In genomic region chr12:94781835-94782234, GRCh38 we compare ENCODE assay signal across 23 cellular contexts.
DNase-seq lines count a peak whose midpoint lies in the region; ATAC-seq, FAIRE-seq and TF ChIP-seq lines count a peak whose summit lies in the region.
"Had no signal": no experiment of that assay in that cellular context is flagged by ENCODE, and none has a peak within 500 bp of the region (broad histone marks: within the 10 kb centered on the region; RNA-seq: fewer than 3 reads in every experiment).

No MANE protein-coding gene starts in this region.

- H3K4me2 ChIP-seq in A549 (no peak overlapping the region), GM12878 (ENCODE audit: control insufficient read depth, insufficient read depth) (no peak overlapping the region), osteoblast (ENCODE audit: insufficient read depth, low read length) (no peak overlapping the region)
- H3K4me2 ChIP-seq: BLaER1 treated with 17β-estradiol and CSF1 and Interleukin-3, amounts not matched to agents 10 nM and 100 nM had no signal

- TF ChIP-seq EP300 in A549 (IDR thresholded peaks at IDR 0.05) (no peak), GM12878 (IDR thresholded peaks at IDR 0.05; ENCODE audit: borderline replicate concordance in 1 of 2, control insufficient read depth in 1 of 2, low read depth in 2 of 2, low read length in 2 of 2) (no peak)

- CTCF ChIA-PET in A549 (lab: Yijun Ruan, JAX) (no interaction called here), HEK293 (lab: Yijun Ruan, JAX) (no interaction called here), GM12878 (lab: Yijun Ruan, JAX) (interaction anchor here (0.8 to 1.7 kb wide), 2 partner anchors 8 to 94 kb away, joined by 3 to 4 read pairs; no protein-coding TSS in a partner anchor)

- intact Hi-C loops in GM12878 (cut with micrococcal nuclease; ENCODE audit: unreplicated experiment), result no loop called here
- intact Hi-C loops in activated T-helper 2 cell treated with anti-CD3 and anti-CD28 coated beads, Interferon-gamma antibody, Interleukin-2, Interleukin-4, amounts not matched to agents 10 μg/mL and 5 μg/mL and 100 μg/mL, durations not matched to agents 14 hours and 24 hours and 36 hours (cut with micrococcal nuclease), result no loop called here
- intact Hi-C loops in adrenal gland (cut with DNase I), result no loop called here

- H3K36me3 Mint-ChIP-seq in activated T-helper 2 cell treated with anti-CD3 and anti-CD28 coated beads, Interferon-gamma antibody, Interleukin-2, Interleukin-4, amounts not matched to agents 10 μg/mL and 5 μg/mL and 100 μg/mL, durations not matched to agents 14 hours and 24 hours and 36 hours (ENCODE audit: low read depth), result no peaks in the 10 kb centered on the region
- H3K36me3 Mint-ChIP-seq: CD8-positive, alpha-beta T cell had no signal

- peaks cover 15% of the 10 kb centered on the region for H3K27me3 Mint-ChIP-seq in activated T-helper 2 cell treated with anti-CD3 and anti-CD28 coated beads, Interferon-gamma antibody, Interleukin-2, Interleukin-4, amounts not matched to agents 10 μg/mL and 5 μg/mL and 100 μg/mL, durations not matched to agents 14 hours and 24 hours and 36 hours (ENCODE audit: low read depth)
- H3K27me3 Mint-ChIP-seq: B cell had no signal

- H3K27me3 ChIP-seq in GM12878 (replicated peaks in 1 of 2; ENCODE audit: control insufficient read depth in 2 of 2, insufficient read depth in 2 of 2, low read length in 1 of 2), result no peaks in the 10 kb centered on the region
- peaks cover 25% of the 10 kb centered on the region for H3K27me3 ChIP-seq in osteoblast (ENCODE audit: insufficient read depth, low read length)
- no peaks in the 10 kb centered on the region for H3K27me3 ChIP-seq in adrenal gland
- H3K27me3 ChIP-seq: BLaER1 treated with 17β-estradiol and CSF1 and Interleukin-3, amounts not matched to agents 10 nM and 100 nM had no signal

- no peak for TF ChIP-seq POLR2A in A549 (IDR thresholded peaks at IDR 0.05; ENCODE audit: low read length)
- no peak for TF ChIP-seq POLR2A in GM12891 (IDR thresholded peaks at IDR 0.05; ENCODE audit: low read depth, low read length)
- no peak for TF ChIP-seq POLR2A in GM12878 (IDR thresholded peaks at IDR 0.05; ENCODE audit: low read depth, low read length)
- no peak for TF ChIP-seq POLR2A in GM18505 (IDR thresholded peaks at IDR 0.05; ENCODE audit: borderline replicate concordance, extremely low read depth, insufficient read depth, insufficient read length)
- no peak for TF ChIP-seq POLR2A in adrenal gland (IDR thresholded peaks at IDR 0.05)

- H3K4me1 ChIP-seq in A549, result peaks cover 9% of the 10 kb centered on the region
- H3K4me1 ChIP-seq in HEK293 (ENCODE audit: control insufficient read depth, insufficient read depth, low read length), result peaks cover 8% of the 10 kb centered on the region
- peaks cover 7% of the 10 kb centered on the region; the same call in 1 of the 2 replicates for H3K4me1 ChIP-seq in GM12878 (ENCODE audit: control insufficient read depth, insufficient read depth, low read length)
- peaks cover 17% of the 10 kb centered on the region for H3K4me1 ChIP-seq in osteoblast (ENCODE audit: insufficient read depth, low read length)
- H3K4me1 ChIP-seq in adrenal gland (replicated peaks in 1 of 2), result no peaks in the 10 kb centered on the region

- in situ Hi-C loops in GM12878 (cut with MboI), result no loop called here

- no peak overlapping the region for H3K4me3 Mint-ChIP-seq in activated T-helper 2 cell treated with anti-CD3 and anti-CD28 coated beads, Interferon-gamma antibody, Interleukin-2, Interleukin-4, amounts not matched to agents 10 μg/mL and 5 μg/mL and 100 μg/mL, durations not matched to agents 14 hours and 24 hours and 36 hours (ENCODE audit: low read depth)
- H3K4me3 Mint-ChIP-seq: B cell; CD4-positive, alpha-beta T cell; CD8-positive, alpha-beta T cell had no signal

- H3K4me1 Mint-ChIP-seq in activated T-helper 2 cell treated with anti-CD3 and anti-CD28 coated beads, Interferon-gamma antibody, Interleukin-2, Interleukin-4, amounts not matched to agents 10 μg/mL and 5 μg/mL and 100 μg/mL, durations not matched to agents 14 hours and 24 hours and 36 hours (ENCODE audit: low read depth), result no peaks in the 10 kb centered on the region

- no peaks in the 10 kb centered on the region for H3K9me3 Mint-ChIP-seq in activated T-helper 2 cell treated with anti-CD3 and anti-CD28 coated beads, Interferon-gamma antibody, Interleukin-2, Interleukin-4, amounts not matched to agents 10 μg/mL and 5 μg/mL and 100 μg/mL, durations not matched to agents 14 hours and 24 hours and 36 hours

- no peak overlapping the region for H3K9ac ChIP-seq in GM12878 (ENCODE audit: control insufficient read depth, insufficient read depth, low read length)
- H3K9ac ChIP-seq: BLaER1 treated with 17β-estradiol and CSF1 and Interleukin-3, amounts not matched to agents 10 nM and 100 nM had no signal

- H3K36me3 ChIP-seq in HEK293 (ENCODE audit: control insufficient read depth in 2 of 2, insufficient read depth in 1 of 2, low read length in 2 of 2) (no peaks in the 10 kb centered on the region), GM12878 (ENCODE audit: control insufficient read depth in 2 of 2, insufficient read depth in 2 of 2, low read length in 1 of 2) (peaks cover 0 to 10% of the 10 kb centered on the region in 2 experiments; a peak in 1 of 4 replicates), osteoblast (ENCODE audit: insufficient read depth, low read length) (no peaks in the 10 kb centered on the region), adrenal gland (replicated peaks in 1 of 2) (no peaks in the 10 kb centered on the region)
- H3K36me3 ChIP-seq: BLaER1 treated with 17β-estradiol and CSF1 and Interleukin-3, amounts not matched to agents 10 nM and 100 nM had no signal

- WGBS in A549 (ENCODE audit: missing lambda C conversion rate), result 28% methylated on average over 2 of the region's 2 CpGs
- 57% methylated on average over 2 of the region's 2 CpGs for WGBS in GM12878 (ENCODE audit: insufficient coverage, insufficient replicate concordance, low lambda C conversion rate, missing lambda C conversion rate)
- WGBS in adrenal gland, 4 donors, result 75 to 94% (median 77%) methylated on average over 2 of the region's 2 CpGs

- H3K79me2 ChIP-seq in GM12878 (ENCODE audit: control insufficient read depth, insufficient read depth, low read length) (peaks cover 53% of the 10 kb centered on the region), osteoblast (ENCODE audit: insufficient read depth, low read length) (no peaks in the 10 kb centered on the region)

- no peak for DNase-seq in A549 (ENCODE audit: low read depth in 1 of 2, low spot score in 1 of 2)
- no peak for DNase-seq in GM12891 (ENCODE audit: insufficient read length, low spot score)
- no peak for DNase-seq in GM12878 (ENCODE audit: low read depth, low spot score)
- no peak for DNase-seq in activated T-helper 2 cell treated with anti-CD3 and anti-CD28 coated beads, Interferon-gamma antibody, Interleukin-2, Interleukin-4, amounts not matched to agents 10 μg/mL and 5 μg/mL and 100 μg/mL, durations not matched to agents 14 hours and 24 hours and 36 hours (ENCODE audit: low spot score)
- DNase-seq in osteoblast (ENCODE audit: insufficient read length, low spot score, missing footprints), result no peak
- no peak for DNase-seq in adrenal gland
- DNase-seq: 8988T; AML-193; Caco-2; Calu3; CD4-positive, alpha-beta T cell; CD8-positive, alpha-beta T cell; DMS79 treated with DMSO at 0.1 percent for 48 hours; GF-D8 had no signal

- RAD21 ChIA-PET in GM12878 (lab: Charles Lee; ENCODE audit: unreplicated experiment), result no interaction called here

- SMC1A ChIA-PET in GM12878 (lab: Charles Lee; ENCODE audit: uncharacterized antibody, unreplicated experiment), result interaction anchor here (0.6 to 1.5 kb wide), 4 partner anchors 10 to 88 kb away, joined by 3 to 6 read pairs (median 4); no protein-coding TSS in a partner anchor

- no peak overlapping the region for H3K27ac Mint-ChIP-seq in activated T-helper 2 cell treated with anti-CD3 and anti-CD28 coated beads, Interferon-gamma antibody, Interleukin-2, Interleukin-4, amounts not matched to agents 10 μg/mL and 5 μg/mL and 100 μg/mL, durations not matched to agents 14 hours and 24 hours and 36 hours
- H3K27ac Mint-ChIP-seq: B cell; CD4-positive, alpha-beta T cell; CD8-positive, alpha-beta T cell had no signal

- POLR2A ChIA-PET in A549 (lab: Yijun Ruan, JAX) (no interaction called here), HEK293 (lab: Yijun Ruan, JAX) (no interaction called here), GM12878 (lab: Charles Lee) (interaction anchor here (0.8 to 1.0 kb wide), 2 partner anchors 11 to 84 kb away, joined by 3 read pairs; no protein-coding TSS in a partner anchor)

- H4K20me1 ChIP-seq in GM12878 (ENCODE audit: control insufficient read depth, insufficient read depth), result no peaks in the 10 kb centered on the region
- no peaks in the 10 kb centered on the region for H4K20me1 ChIP-seq in osteoblast (ENCODE audit: insufficient read depth, low read length)
- H4K20me1 ChIP-seq: BLaER1 treated with 17β-estradiol and CSF1 and Interleukin-3, amounts not matched to agents 10 nM and 100 nM had no signal

- TSS peak; percentile 1 for BruUV-seq in GM12878 (replicated peaks; lab: Mats Ljungman, UMichigan)

- TF ChIP-seq CTCF in A549 (IDR thresholded peaks at IDR 0.05) (no peak), HEK293 (tag by site-specific recombination; IDR thresholded peaks at IDR 0.05) (no peak), GM12878 (IDR thresholded peaks at IDR 0.05 in 2 of 3, conservative IDR thresholded peaks at IDR 0.05 in 1 of 3; ENCODE audit: control insufficient read depth in 2 of 3, extremely low read depth in 1 of 3, insufficient read depth in 1 of 3, low read depth in 3 of 3, low read length in 3 of 3) (no peak), osteoblast (IDR thresholded peaks at IDR 0.05; ENCODE audit: extremely low read depth, low read depth, low read length) (no peak), adrenal gland (IDR thresholded peaks at IDR 0.05) (no peak)

- ATAC-seq in A549, result no peak
- no peak for ATAC-seq in GM12878
- ATAC-seq in GM18505 (IDR thresholded peaks at IDR 0.05; ENCODE audit: unreplicated experiment), result no peak
- ATAC-seq: CD8-positive, alpha-beta T cell had no signal

- H3K27ac ChIP-seq in A549, result no peak overlapping the region
- no peak overlapping the region for H3K27ac ChIP-seq in HEK293 (ENCODE audit: extremely low read depth, low read depth, low read length)
- no peak overlapping the region for H3K27ac ChIP-seq in GM12878 (ENCODE audit: control insufficient read depth, insufficient read depth)
- no peak overlapping the region for H3K27ac ChIP-seq in osteoblast (ENCODE audit: low read depth, low read length)
- H3K27ac ChIP-seq in adrenal gland, result no peak overlapping the region
- H3K27ac ChIP-seq: BLaER1 treated with 17β-estradiol and CSF1 and Interleukin-3, amounts not matched to agents 10 nM and 100 nM; C4-2B had no signal

- FAIRE-seq in A549 (lab: Jason Lieb, UNC) (no peak), GM12891 (lab: Jason Lieb, UNC) (no peak), GM12878 (lab: Jason Lieb, UNC) (no peak)
- FAIRE-seq: A204.1, D721Med, G401.6, GM19239 had no signal

- TF ChIP-seq RAD21 in A549 (conservative IDR thresholded peaks at IDR 0.05 in 1 of 2, IDR thresholded peaks at IDR 0.05 in 1 of 2) (no peak), GM12878 (IDR thresholded peaks at IDR 0.05; ENCODE audit: insufficient read depth, low read depth, low read length) (no peak)

- H2AFZ ChIP-seq in GM12878 (ENCODE audit: control insufficient read depth, low read depth, low read length) (no peak overlapping the region), osteoblast (ENCODE audit: low read length) (no peak overlapping the region)

- H3K9me3 ChIP-seq in A549, result no peaks in the 10 kb centered on the region
- H3K9me3 ChIP-seq in HEK293 (ENCODE audit: control insufficient read depth, insufficient read depth, low read depth, low read length), result no peaks in the 10 kb centered on the region
- H3K9me3 ChIP-seq in GM12878 (replicated peaks; ENCODE audit: control insufficient read depth, insufficient read depth, low read length), result peaks cover 7% of the 10 kb centered on the region
- no peaks in the 10 kb centered on the region for H3K9me3 ChIP-seq in osteoblast (ENCODE audit: low read depth, low read length)
- no peaks in the 10 kb centered on the region for H3K9me3 ChIP-seq in adrenal gland (replicated peaks in 1 of 3)
- H3K9me3 ChIP-seq: Caco-2 had no signal

- H3K4me3 ChIP-seq in A549 (no peak overlapping the region), HEK293 (ENCODE audit: low read depth, low read length) (no peak overlapping the region), GM12878 (no peak overlapping the region), osteoblast (ENCODE audit: insufficient read depth, low read length) (no peak overlapping the region), adrenal gland (no peak overlapping the region)
- H3K4me3 ChIP-seq: BLaER1 treated with 17β-estradiol and CSF1 and Interleukin-3, amounts not matched to agents 10 nM and 100 nM had no signal
